ENCODE assay signal across 1 cellular context in the genomic region with DNA sequence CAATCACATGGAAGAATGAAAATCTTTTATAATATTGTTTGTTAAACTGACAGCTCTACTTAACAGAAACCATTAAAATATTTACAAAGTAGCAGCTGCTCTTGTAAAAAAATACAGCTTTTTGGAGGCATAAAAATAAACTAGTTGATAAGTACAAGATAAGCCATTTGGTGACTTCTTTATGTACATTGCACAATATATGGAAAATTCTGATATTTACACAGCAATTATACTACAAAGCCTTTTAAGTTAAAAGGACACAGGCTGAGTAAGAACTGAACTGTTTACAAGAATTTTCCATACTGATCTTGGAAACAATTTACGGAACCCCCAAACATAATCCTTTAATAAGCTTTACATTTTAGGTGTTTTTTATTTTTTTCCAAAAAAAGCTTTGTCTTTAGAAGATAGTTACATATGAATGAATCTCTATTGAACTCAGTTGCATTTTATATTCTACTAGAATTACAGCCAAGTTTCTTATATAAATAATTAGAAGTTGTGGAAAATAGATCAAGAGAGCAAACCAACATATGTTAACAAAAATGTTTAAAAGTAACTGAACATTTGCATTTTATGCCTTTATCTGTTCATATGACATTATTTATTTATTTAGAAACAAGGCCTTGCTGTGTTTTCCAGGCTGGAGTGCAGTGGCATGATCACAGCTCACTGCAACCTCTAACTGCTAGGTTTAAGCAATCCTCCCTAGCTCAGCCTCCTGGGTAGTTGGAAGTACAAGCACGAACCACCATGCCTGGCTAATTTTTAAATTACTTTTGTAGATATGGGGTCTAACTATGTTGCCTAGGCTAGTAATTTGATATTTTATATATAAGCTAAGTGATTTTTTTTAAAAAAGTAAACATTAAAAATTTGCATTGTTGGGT.
TF ChIP-seq lines count a peak whose summit lies in the region.

No MANE protein-coding gene starts in this region.

TF ChIP-seq in HepG2, 621 proteins besides CTCF, POLR2A, EP300 and RAD21 (continued from another document and continues in another):
- TF ChIP-seq, protein P1, sequence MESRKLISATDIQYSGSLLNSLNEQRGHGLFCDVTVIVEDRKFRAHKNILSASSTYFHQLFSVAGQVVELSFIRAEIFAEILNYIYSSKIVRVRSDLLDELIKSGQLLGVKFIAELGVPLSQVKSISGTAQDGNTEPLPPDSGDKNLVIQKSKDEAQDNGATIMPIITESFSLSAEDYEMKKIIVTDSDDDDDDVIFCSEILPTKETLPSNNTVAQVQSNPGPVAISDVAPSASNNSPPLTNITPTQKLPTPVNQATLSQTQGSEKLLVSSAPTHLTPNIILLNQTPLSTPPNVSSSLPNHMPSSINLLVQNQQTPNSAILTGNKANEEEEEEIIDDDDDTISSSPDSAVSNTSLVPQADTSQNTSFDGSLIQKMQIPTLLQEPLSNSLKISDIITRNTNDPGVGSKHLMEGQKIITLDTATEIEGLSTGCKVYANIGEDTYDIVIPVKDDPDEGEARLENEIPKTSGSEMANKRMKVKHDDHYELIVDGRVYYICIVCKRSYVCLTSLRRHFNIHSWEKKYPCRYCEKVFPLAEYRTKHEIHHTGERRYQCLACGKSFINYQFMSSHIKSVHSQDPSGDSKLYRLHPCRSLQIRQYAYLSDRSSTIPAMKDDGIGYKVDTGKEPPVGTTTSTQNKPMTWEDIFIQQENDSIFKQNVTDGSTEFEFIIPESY (CRISPR knock-in tag; IDR thresholded peaks at IDR 0.05) = no peak
- TF ChIP-seq, protein P2, sequence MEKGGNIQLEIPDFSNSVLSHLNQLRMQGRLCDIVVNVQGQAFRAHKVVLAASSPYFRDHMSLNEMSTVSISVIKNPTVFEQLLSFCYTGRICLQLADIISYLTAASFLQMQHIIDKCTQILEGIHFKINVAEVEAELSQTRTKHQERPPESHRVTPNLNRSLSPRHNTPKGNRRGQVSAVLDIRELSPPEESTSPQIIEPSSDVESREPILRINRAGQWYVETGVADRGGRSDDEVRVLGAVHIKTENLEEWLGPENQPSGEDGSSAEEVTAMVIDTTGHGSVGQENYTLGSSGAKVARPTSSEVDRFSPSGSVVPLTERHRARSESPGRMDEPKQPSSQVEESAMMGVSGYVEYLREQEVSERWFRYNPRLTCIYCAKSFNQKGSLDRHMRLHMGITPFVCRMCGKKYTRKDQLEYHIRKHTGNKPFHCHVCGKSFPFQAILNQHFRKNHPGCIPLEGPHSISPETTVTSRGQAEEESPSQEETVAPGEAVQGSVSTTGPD (CRISPR knock-in tag; IDR thresholded peaks at IDR 0.05) = no peak
- no peak for TF ChIP-seq ZNF180 (CRISPR knock-in tag; IDR thresholded peaks at IDR 0.05; ENCODE audit: borderline replicate concordance, low read depth)
- no peak for TF ChIP-seq IKZF1 (IDR thresholded peaks at IDR 0.05)
- TF ChIP-seq PAF1 (CRISPR knock-in tag; IDR thresholded peaks at IDR 0.05) = no peak
- TF ChIP-seq, protein P3, sequence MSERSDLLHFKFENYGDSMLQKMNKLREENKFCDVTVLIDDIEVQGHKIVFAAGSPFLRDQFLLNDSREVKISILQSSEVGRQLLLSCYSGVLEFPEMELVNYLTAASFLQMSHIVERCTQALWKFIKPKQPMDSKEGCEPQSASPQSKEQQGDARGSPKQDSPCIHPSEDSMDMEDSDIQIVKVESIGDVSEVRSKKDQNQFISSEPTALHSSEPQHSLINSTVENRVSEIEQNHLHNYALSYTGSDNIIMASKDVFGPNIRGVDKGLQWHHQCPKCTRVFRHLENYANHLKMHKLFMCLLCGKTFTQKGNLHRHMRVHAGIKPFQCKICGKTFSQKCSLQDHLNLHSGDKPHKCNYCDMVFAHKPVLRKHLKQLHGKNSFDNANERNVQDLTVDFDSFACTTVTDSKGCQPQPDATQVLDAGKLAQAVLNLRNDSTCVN (CRISPR knock-in tag; IDR thresholded peaks at IDR 0.05; ENCODE audit: borderline replicate concordance) = no peak
- peak; percentile 17; the same call in 1 of the 2 replicates for TF ChIP-seq ZNF552 (CRISPR knock-in tag; IDR thresholded peaks at IDR 0.05; ENCODE audit: borderline replicate concordance)
- no peak for TF ChIP-seq ZZZ3 (CRISPR knock-in tag; IDR thresholded peaks at IDR 0.05; ENCODE audit: borderline replicate concordance)
- TF ChIP-seq ZNF136 (CRISPR knock-in tag; IDR thresholded peaks at IDR 0.05; ENCODE audit: low read depth) = no peak
- TF ChIP-seq, protein P4, sequence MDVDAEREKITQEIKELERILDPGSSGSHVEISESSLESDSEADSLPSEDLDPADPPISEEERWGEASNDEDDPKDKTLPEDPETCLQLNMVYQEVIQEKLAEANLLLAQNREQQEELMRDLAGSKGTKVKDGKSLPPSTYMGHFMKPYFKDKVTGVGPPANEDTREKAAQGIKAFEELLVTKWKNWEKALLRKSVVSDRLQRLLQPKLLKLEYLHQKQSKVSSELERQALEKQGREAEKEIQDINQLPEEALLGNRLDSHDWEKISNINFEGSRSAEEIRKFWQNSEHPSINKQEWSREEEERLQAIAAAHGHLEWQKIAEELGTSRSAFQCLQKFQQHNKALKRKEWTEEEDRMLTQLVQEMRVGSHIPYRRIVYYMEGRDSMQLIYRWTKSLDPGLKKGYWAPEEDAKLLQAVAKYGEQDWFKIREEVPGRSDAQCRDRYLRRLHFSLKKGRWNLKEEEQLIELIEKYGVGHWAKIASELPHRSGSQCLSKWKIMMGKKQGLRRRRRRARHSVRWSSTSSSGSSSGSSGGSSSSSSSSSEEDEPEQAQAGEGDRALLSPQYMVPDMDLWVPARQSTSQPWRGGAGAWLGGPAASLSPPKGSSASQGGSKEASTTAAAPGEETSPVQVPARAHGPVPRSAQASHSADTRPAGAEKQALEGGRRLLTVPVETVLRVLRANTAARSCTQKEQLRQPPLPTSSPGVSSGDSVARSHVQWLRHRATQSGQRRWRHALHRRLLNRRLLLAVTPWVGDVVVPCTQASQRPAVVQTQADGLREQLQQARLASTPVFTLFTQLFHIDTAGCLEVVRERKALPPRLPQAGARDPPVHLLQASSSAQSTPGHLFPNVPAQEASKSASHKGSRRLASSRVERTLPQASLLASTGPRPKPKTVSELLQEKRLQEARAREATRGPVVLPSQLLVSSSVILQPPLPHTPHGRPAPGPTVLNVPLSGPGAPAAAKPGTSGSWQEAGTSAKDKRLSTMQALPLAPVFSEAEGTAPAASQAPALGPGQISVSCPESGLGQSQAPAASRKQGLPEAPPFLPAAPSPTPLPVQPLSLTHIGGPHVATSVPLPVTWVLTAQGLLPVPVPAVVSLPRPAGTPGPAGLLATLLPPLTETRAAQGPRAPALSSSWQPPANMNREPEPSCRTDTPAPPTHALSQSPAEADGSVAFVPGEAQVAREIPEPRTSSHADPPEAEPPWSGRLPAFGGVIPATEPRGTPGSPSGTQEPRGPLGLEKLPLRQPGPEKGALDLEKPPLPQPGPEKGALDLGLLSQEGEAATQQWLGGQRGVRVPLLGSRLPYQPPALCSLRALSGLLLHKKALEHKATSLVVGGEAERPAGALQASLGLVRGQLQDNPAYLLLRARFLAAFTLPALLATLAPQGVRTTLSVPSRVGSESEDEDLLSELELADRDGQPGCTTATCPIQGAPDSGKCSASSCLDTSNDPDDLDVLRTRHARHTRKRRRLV (CRISPR knock-in tag; IDR thresholded peaks at IDR 0.05) = no peak
- TF ChIP-seq, protein P5, sequence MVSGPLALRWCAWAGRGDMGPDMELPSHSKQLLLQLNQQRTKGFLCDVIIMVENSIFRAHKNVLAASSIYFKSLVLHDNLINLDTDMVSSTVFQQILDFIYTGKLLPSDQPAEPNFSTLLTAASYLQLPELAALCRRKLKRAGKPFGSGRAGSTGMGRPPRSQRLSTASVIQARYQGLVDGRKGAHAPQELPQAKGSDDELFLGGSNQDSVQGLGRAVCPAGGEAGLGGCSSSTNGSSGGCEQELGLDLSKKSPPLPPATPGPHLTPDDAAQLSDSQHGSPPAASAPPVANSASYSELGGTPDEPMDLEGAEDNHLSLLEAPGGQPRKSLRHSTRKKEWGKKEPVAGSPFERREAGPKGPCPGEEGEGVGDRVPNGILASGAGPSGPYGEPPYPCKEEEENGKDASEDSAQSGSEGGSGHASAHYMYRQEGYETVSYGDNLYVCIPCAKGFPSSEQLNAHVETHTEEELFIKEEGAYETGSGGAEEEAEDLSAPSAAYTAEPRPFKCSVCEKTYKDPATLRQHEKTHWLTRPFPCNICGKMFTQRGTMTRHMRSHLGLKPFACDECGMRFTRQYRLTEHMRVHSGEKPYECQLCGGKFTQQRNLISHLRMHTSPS (CRISPR knock-in tag; IDR thresholded peaks at IDR 0.05; ENCODE audit: low read depth) = no peak
- peak; percentile 45 for TF ChIP-seq YEATS4 (CRISPR knock-in tag; IDR thresholded peaks at IDR 0.05; ENCODE audit: borderline replicate concordance)
- no peak for TF ChIP-seq IRX3 (CRISPR knock-in tag; IDR thresholded peaks at IDR 0.05; ENCODE audit: borderline replicate concordance, low read depth)
- peak; percentile 83 for TF ChIP-seq HDAC1 (CRISPR knock-in tag; IDR thresholded peaks at IDR 0.05)
- 0 out of 2 replicates have a peak, but pooled peaks have one; percentile 46 for TF ChIP-seq ZFP82 (CRISPR knock-in tag; IDR thresholded peaks at IDR 0.05; ENCODE audit: borderline replicate concordance)
- TF ChIP-seq RFX5 (IDR thresholded peaks at IDR 0.05; ENCODE audit: low read depth, low read length) = no peak
- no peak for TF ChIP-seq JDP2 (CRISPR knock-in tag; IDR thresholded peaks at IDR 0.05; ENCODE audit: borderline replicate concordance)
- no peak for TF ChIP-seq SP1 (IDR thresholded peaks at IDR 0.05)
- TF ChIP-seq SP1 (CRISPR knock-in tag; IDR thresholded peaks at IDR 0.05) = no peak
- TF ChIP-seq, protein P6, sequence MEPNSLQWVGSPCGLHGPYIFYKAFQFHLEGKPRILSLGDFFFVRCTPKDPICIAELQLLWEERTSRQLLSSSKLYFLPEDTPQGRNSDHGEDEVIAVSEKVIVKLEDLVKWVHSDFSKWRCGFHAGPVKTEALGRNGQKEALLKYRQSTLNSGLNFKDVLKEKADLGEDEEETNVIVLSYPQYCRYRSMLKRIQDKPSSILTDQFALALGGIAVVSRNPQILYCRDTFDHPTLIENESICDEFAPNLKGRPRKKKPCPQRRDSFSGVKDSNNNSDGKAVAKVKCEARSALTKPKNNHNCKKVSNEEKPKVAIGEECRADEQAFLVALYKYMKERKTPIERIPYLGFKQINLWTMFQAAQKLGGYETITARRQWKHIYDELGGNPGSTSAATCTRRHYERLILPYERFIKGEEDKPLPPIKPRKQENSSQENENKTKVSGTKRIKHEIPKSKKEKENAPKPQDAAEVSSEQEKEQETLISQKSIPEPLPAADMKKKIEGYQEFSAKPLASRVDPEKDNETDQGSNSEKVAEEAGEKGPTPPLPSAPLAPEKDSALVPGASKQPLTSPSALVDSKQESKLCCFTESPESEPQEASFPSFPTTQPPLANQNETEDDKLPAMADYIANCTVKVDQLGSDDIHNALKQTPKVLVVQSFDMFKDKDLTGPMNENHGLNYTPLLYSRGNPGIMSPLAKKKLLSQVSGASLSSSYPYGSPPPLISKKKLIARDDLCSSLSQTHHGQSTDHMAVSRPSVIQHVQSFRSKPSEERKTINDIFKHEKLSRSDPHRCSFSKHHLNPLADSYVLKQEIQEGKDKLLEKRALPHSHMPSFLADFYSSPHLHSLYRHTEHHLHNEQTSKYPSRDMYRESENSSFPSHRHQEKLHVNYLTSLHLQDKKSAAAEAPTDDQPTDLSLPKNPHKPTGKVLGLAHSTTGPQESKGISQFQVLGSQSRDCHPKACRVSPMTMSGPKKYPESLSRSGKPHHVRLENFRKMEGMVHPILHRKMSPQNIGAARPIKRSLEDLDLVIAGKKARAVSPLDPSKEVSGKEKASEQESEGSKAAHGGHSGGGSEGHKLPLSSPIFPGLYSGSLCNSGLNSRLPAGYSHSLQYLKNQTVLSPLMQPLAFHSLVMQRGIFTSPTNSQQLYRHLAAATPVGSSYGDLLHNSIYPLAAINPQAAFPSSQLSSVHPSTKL (CRISPR knock-in tag; IDR thresholded peaks at IDR 0.05) = peak; percentile 95
- TF ChIP-seq, protein P7, sequence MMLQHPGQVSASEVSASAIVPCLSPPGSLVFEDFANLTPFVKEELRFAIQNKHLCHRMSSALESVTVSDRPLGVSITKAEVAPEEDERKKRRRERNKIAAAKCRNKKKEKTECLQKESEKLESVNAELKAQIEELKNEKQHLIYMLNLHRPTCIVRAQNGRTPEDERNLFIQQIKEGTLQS (CRISPR knock-in tag; IDR thresholded peaks at IDR 0.05) = peak; percentile 70; the same call in 1 of the 2 replicates
- no peak for TF ChIP-seq ZMYM2 (CRISPR knock-in tag; IDR thresholded peaks at IDR 0.05)
- TF ChIP-seq SPEN (CRISPR knock-in tag; IDR thresholded peaks at IDR 0.05; ENCODE audit: low read depth) = no peak
- no peak for TF ChIP-seq ZSCAN30 (CRISPR knock-in tag; IDR thresholded peaks at IDR 0.05)
- TF ChIP-seq ZNF878 (CRISPR knock-in tag; IDR thresholded peaks at IDR 0.05) = peak; percentile 57; the same call in 1 of the 2 replicates
- no peak for TF ChIP-seq GTF3A (CRISPR knock-in tag; conservative IDR thresholded peaks at IDR 0.05)
- TF ChIP-seq PPARG (CRISPR knock-in tag; conservative IDR thresholded peaks at IDR 0.05) = peak; percentile 93
- no peak for TF ChIP-seq ZBTB7B (CRISPR knock-in tag; IDR thresholded peaks at IDR 0.05)
- peak; percentile 93 for TF ChIP-seq FOXO1 (CRISPR knock-in tag; IDR thresholded peaks at IDR 0.05)
- TF ChIP-seq, protein P8, sequence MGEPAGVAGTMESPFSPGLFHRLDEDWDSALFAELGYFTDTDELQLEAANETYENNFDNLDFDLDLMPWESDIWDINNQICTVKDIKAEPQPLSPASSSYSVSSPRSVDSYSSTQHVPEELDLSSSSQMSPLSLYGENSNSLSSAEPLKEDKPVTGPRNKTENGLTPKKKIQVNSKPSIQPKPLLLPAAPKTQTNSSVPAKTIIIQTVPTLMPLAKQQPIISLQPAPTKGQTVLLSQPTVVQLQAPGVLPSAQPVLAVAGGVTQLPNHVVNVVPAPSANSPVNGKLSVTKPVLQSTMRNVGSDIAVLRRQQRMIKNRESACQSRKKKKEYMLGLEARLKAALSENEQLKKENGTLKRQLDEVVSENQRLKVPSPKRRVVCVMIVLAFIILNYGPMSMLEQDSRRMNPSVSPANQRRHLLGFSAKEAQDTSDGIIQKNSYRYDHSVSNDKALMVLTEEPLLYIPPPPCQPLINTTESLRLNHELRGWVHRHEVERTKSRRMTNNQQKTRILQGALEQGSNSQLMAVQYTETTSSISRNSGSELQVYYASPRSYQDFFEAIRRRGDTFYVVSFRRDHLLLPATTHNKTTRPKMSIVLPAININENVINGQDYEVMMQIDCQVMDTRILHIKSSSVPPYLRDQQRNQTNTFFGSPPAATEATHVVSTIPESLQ (CRISPR knock-in tag; conservative IDR thresholded peaks at IDR 0.05) = peak; percentile 77; the same call in 1 of the 2 replicates
- TF ChIP-seq, protein P9, sequence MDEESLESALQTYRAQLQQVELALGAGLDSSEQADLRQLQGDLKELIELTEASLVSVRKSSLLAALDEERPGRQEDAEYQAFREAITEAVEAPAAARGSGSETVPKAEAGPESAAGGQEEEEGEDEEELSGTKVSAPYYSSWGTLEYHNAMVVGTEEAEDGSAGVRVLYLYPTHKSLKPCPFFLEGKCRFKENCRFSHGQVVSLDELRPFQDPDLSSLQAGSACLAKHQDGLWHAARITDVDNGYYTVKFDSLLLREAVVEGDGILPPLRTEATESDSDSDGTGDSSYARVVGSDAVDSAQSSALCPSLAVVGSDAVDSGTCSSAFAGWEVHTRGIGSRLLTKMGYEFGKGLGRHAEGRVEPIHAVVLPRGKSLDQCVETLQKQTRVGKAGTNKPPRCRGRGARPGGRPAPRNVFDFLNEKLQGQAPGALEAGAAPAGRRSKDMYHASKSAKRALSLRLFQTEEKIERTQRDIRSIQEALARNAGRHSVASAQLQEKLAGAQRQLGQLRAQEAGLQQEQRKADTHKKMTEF (CRISPR knock-in tag; IDR thresholded peaks at IDR 0.05) = peak; percentile 89
- TF ChIP-seq ZNF564 (CRISPR knock-in tag; IDR thresholded peaks at IDR 0.05) = no peak
